9 cellular contexts compared by ENCODE assay signal in genomic region chr1:31605908-31606427, GRCh38. TPM values are rescaled to one million over a fixed set of nuclear protein-coding genes. Genes with fewer than 3 reads are reported as not detected.
DNase-seq lines count a peak whose midpoint lies in the region; ATAC-seq, FAIRE-seq and TF ChIP-seq lines count a peak whose summit lies in the region.
"Had no signal": no experiment of that assay in that cellular context is flagged by ENCODE, and none has a peak within 500 bp of the region (broad histone marks: within the 10 kb centered on the region; RNA-seq: fewer than 3 reads in every experiment).

No MANE protein-coding gene starts in this region.

- TF ChIP-seq CTCF in GM12864 (IDR thresholded peaks at IDR 0.05; ENCODE audit: low read depth, low read length, missing control alignments) (no peak), fibroblast of pulmonary artery (IDR thresholded peaks at IDR 0.05; ENCODE audit: low read length, missing control alignments) (no peak), WTC11 (IDR thresholded peaks at IDR 0.05) (no peak)

- CTCF ChIA-PET in WTC11 (lab: Charles Lee) = interaction anchor here (1.1 kb wide), 1 partner anchor 15 kb away, joined by 3 read pairs; no protein-coding TSS in a partner anchor

- no peak overlapping the region for H3K4me3 Mint-ChIP-seq in WTC11
- H3K4me3 Mint-ChIP-seq: brain had no signal

- no peak overlapping the region for H3K9ac ChIP-seq in Karpas-422 (ENCODE audit: low read length)

- peaks cover 11% of the 10 kb centered on the region for H3K4me1 ChIP-seq in Karpas-422 (ENCODE audit: low read length)

- H3K27ac Mint-ChIP-seq in WTC11 = no peak overlapping the region
- H3K27ac Mint-ChIP-seq: brain had no signal

- peak; percentile 93 for DNase-seq in GM12864 (ENCODE audit: low read depth)
- peak; percentile 80 for DNase-seq in Karpas-422
- DNase-seq in fibroblast of pulmonary artery (ENCODE audit: low read depth) = peak; percentile 55
- DNase-seq in GF-D8 (lab: John Stamatoyannopoulos, UW) = no peak
- no peak for DNase-seq in HTR-8/SVneo (ENCODE audit: insufficient read length, low spot score)
- no peak for DNase-seq in WTC11 (ENCODE audit: low spot score)
- DNase-seq in T1000 (lab: John Stamatoyannopoulos, UW) = no peak

- H3K9me3 Mint-ChIP-seq in WTC11 = no peaks in the 10 kb centered on the region
- H3K9me3 Mint-ChIP-seq: brain had no signal

- no peaks in the 10 kb centered on the region for H3K79me2 ChIP-seq in Karpas-422 (ENCODE audit: low read length)

- H3K4me1 Mint-ChIP-seq in WTC11 = 0 out of 2 replicates have a peak, but pooled peaks cover 3% of the 10 kb centered on the region
- H3K4me1 Mint-ChIP-seq: brain had no signal

- ATAC-seq in GM21447 (IDR thresholded peaks at IDR 0.05; ENCODE audit: unreplicated experiment) (peak; percentile 89), WTC11 (no peak)

- peak overlapping the region; percentile 87 for H2AFZ ChIP-seq in Karpas-422 (ENCODE audit: low read length)

- FAIRE-seq in HTR-8/SVneo (lab: Jason Lieb, UNC) = no peak

- peak overlapping the region; percentile 2 for H3K4me2 ChIP-seq in Karpas-422 (ENCODE audit: low read depth, low read length, poor library complexity, severe bottlenecking)

- no peaks in the 10 kb centered on the region for H3K9me2 ChIP-seq in Karpas-422 (replicated peaks; ENCODE audit: insufficient read depth, low read length)

- no peaks in the 10 kb centered on the region for H3K9me3 ChIP-seq in Karpas-422 (ENCODE audit: low read length)

- no peaks in the 10 kb centered on the region for H3K36me3 Mint-ChIP-seq in WTC11
- H3K36me3 Mint-ChIP-seq: brain had no signal

- H3K4me3 ChIP-seq in GM12864 (ENCODE audit: low read depth, low read length) (no peak overlapping the region), Karpas-422 (ENCODE audit: low read length) (no peak overlapping the region), fibroblast of pulmonary artery (replicated peaks; ENCODE audit: low read depth, low read length) (no peak overlapping the region)

- H4K20me1 ChIP-seq in Karpas-422 (ENCODE audit: insufficient read depth, low read depth, low read length) = no peaks in the 10 kb centered on the region

- H3K27ac ChIP-seq in Karpas-422 (ENCODE audit: low read length) = no peak overlapping the region

- POLR2A ChIA-PET in WTC11 (lab: Charles Lee) = interaction anchor here (2.2 kb wide), 1 partner anchor 13 kb away, joined by 6 read pairs; no protein-coding TSS in a partner anchor

- no peaks in the 10 kb centered on the region for H3K36me3 ChIP-seq in Karpas-422 (ENCODE audit: insufficient read depth, low read length)

- no peaks in the 10 kb centered on the region for H3K27me3 ChIP-seq in Karpas-422 (ENCODE audit: low read length)

- no peaks in the 10 kb centered on the region for H3K27me3 Mint-ChIP-seq in WTC11 (ENCODE audit: low read depth)

TF ChIP-seq in WTC11, 78 proteins besides CTCF, POLR2A, EP300 and RAD21:
- TF ChIP-seq ZNF532 (CRISPR knock-in tag; IDR thresholded peaks at IDR 0.05; ENCODE audit: borderline replicate concordance) = no peak
- TF ChIP-seq MYBL2 (CRISPR knock-in tag; IDR thresholded peaks at IDR 0.05) = no peak
- no peak for TF ChIP-seq ATF2 (CRISPR knock-in tag; IDR thresholded peaks at IDR 0.05; ENCODE audit: borderline replicate concordance, low read depth)
- TF ChIP-seq ATF1 (CRISPR knock-in tag; IDR thresholded peaks at IDR 0.05) = no peak
- no peak for TF ChIP-seq RELA (CRISPR knock-in tag; IDR thresholded peaks at IDR 0.05; ENCODE audit: borderline replicate concordance)
- TF ChIP-seq ESRRA (CRISPR knock-in tag; IDR thresholded peaks at IDR 0.05; ENCODE audit: borderline replicate concordance) = no peak
- no peak for TF ChIP-seq EMX1 (CRISPR knock-in tag; IDR thresholded peaks at IDR 0.05)
- no peak for TF ChIP-seq MXD4 (CRISPR knock-in tag; IDR thresholded peaks at IDR 0.05; ENCODE audit: borderline replicate concordance)
- TF ChIP-seq E2F4 (CRISPR knock-in tag; IDR thresholded peaks at IDR 0.05; ENCODE audit: borderline replicate concordance, low read depth) = no peak
- TF ChIP-seq E2F5 (CRISPR knock-in tag; IDR thresholded peaks at IDR 0.05) = no peak
- no peak for TF ChIP-seq NR3C1 (CRISPR knock-in tag; conservative IDR thresholded peaks at IDR 0.05; ENCODE audit: low read depth)

RNA-seq across cellular contexts. Expression of gene HCRTR1, which starts 11.5 kb away (rescaled TPM):
- not detected in 2 replicates for total RNA-seq in Karpas-422 (2014; rRNA removed; shearing (Covaris generic); ENCODE audit: low replicate concordance)
- total RNA-seq in WTC11 (2021) = 0.13 to 0.23 TPM (median 0.14 TPM) in 3 replicates

RNA-seq across cellular contexts. Expression of gene TINAGL1, which starts 29.7 kb away (rescaled TPM):
- total RNA-seq in Karpas-422 (2014; rRNA removed; shearing (Covaris generic); ENCODE audit: low replicate concordance) = not detected in 2 replicates
- 7.2 to 8.4 TPM (median 8.4 TPM) in 3 replicates for total RNA-seq in WTC11 (2021)

RNA-seq across cellular contexts. Expression of gene PEF1, which starts 38.7 kb away (rescaled TPM):
- 53.0 and 56.2 TPM in 2 replicates for total RNA-seq in Karpas-422 (2014; rRNA removed; shearing (Covaris generic); ENCODE audit: low replicate concordance)
- 33.7 to 37.0 TPM (median 35.5 TPM) in 3 replicates for total RNA-seq in WTC11 (2021)

Comparison
In these comparisons a context has a peak if more than half of its experiments do, and no peak if none do; other contexts are left out.
1. DNase-seq: peak in GM12864 (single experiment), Karpas-422 (single experiment) and fibroblast of pulmonary artery (single experiment); none in GF-D8 (single experiment), HTR-8/SVneo (single experiment), WTC11 (single experiment) and T1000 (single experiment).